In the genomic region with DNA sequence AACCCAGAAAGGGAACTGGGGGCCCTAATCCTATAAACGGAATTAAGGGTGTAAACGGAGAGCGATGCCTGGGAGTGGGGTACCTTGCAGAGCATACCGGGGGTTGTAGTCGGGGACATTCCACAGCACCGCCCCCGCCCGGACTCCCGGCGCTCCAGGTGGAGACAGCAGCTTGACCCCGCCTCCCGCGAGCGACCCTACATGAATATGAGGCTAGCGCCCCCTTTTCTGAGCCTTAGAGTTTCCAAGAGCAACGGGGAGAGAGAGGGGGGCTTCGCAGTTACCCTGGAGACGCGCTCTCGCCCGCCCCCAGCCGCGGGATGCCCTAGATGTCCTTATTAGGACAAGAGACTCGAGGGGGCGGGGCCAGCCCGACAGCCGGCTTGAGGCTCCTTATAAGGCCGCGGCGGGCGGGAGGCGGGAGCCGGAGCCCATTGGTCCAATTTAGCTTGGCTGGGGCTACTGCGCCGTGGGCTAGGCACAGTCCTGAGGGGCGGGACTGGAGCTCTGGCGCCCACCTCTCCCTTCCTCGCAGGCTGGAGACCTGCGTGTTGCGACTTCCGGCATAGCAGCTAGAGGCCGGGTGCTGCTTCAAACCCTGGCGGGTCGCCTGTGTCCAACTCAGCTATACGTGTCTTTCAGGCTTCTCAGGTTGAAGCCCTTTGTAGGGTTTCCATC, we compare ENCODE assay signal across 8 cellular contexts. TPM values are rescaled to one million over a fixed set of nuclear protein-coding genes. Genes with fewer than 3 reads are reported as not detected.
A peak's percentile ranks its signal among the peaks of the same experiment; 100 is the strongest.
DNase-seq lines count a peak whose midpoint lies in the region; ATAC-seq lines count a peak whose summit lies in the region.

No MANE protein-coding gene starts in this region.

- DNase-seq in NCI-H526 treated with DMSO at 0.1 percent for 48 hours (lab: John Stamatoyannopoulos, UW) (peak; percentile 97), cortex of kidney (lab: John Stamatoyannopoulos, UW) (peak; percentile 70), left kidney (ENCODE audit: low read depth, low spot score) (peak; percentile 99)
- peak; percentile 99 for DNase-seq in activated CD4-positive, alpha-beta T cell treated with anti-CD3 and anti-CD28 coated beads, Interleukin-2, amount 10 ng/mL, durations not matched to agents 7 days and 5 days
- peak; percentile 99 for DNase-seq in stimulated activated CD4-positive, alpha-beta T cell treated with anti-CD3 and anti-CD28 coated beads, Interleukin-1b, Interleukin-23, amount 100 ng/mL, for 48 hours

- peak overlapping the region; percentile 83 to 98 (median 96) for H3K4me2 ChIP-seq in BLaER1 treated with 17β-estradiol and CSF1 and Interleukin-3, amounts not matched to agents 10 nM and 100 nM

- H3K36me3 Mint-ChIP-seq in activated CD4-positive, alpha-beta T cell treated with anti-CD3 and anti-CD28 coated beads, Interleukin-2, amount 10 ng/mL, durations not matched to agents 7 days and 5 days (ENCODE audit: low read depth): peaks cover 51% of the 10 kb centered on the region

- H3K27me3 ChIP-seq in BLaER1 treated with 17β-estradiol and CSF1 and Interleukin-3, amounts not matched to agents 10 nM and 100 nM: no peaks in the 10 kb centered on the region

- H3K27ac ChIP-seq in BLaER1 treated with 17β-estradiol and CSF1 and Interleukin-3, amounts not matched to agents 10 nM and 100 nM: peak overlapping the region; percentile 87 to 98 (median 91)

- H3K9me3 Mint-ChIP-seq in activated CD4-positive, alpha-beta T cell treated with anti-CD3 and anti-CD28 coated beads, Interleukin-2, amount 10 ng/mL, durations not matched to agents 7 days and 5 days: no peaks in the 10 kb centered on the region

- H3K9ac ChIP-seq in BLaER1 treated with 17β-estradiol and CSF1 and Interleukin-3, amounts not matched to agents 10 nM and 100 nM: peak overlapping the region; percentile 92 to 99 (median 95)

- H3K4me1 Mint-ChIP-seq in activated CD4-positive, alpha-beta T cell treated with anti-CD3 and anti-CD28 coated beads, Interleukin-2, amount 10 ng/mL, durations not matched to agents 7 days and 5 days: peaks cover 55% of the 10 kb centered on the region

- POLR2A ChIA-PET in activated CD4-positive, alpha-beta T cell treated with anti-CD3 and anti-CD28 coated beads, Interleukin-2, amount 10 ng/mL, durations not matched to agents 7 days and 5 days (lab: Charles Lee): interaction anchor here (0.9 to 1.6 kb wide), 4 partner anchors 25 to 143 kb away, joined by 3 to 9 read pairs (median 3); partner anchors contain the start of genes BANF1, CCDC85B, EIF1AD and SNX32

- H3K4me3 Mint-ChIP-seq in activated CD4-positive, alpha-beta T cell treated with anti-CD3 and anti-CD28 coated beads, Interleukin-2, amount 10 ng/mL, durations not matched to agents 7 days and 5 days: peak overlapping the region; percentile 97

- H3K9me3 ChIP-seq in BLaER1 treated with 17β-estradiol and CSF1 and Interleukin-3, amounts not matched to agents 10 nM and 100 nM (replicated peaks in 1 of 11): no peaks in the 10 kb centered on the region; a peak in 1 of 22 replicates

- H4K20me1 ChIP-seq in BLaER1 treated with 17β-estradiol and CSF1 and Interleukin-3, amounts not matched to agents 10 nM and 100 nM: peaks cover 36 to 72% (median 57%) of the 10 kb centered on the region in 11 experiments

- ATAC-seq in GM19351 (IDR thresholded peaks at IDR 0.05; ENCODE audit: unreplicated experiment) (peak; percentile 56), HG03520 (IDR thresholded peaks at IDR 0.05; ENCODE audit: unreplicated experiment) (peak; percentile 45)

- H3K27ac Mint-ChIP-seq in activated CD4-positive, alpha-beta T cell treated with anti-CD3 and anti-CD28 coated beads, Interleukin-2, amount 10 ng/mL, durations not matched to agents 7 days and 5 days: peak overlapping the region; percentile 99

- H3K4me1 ChIP-seq in BLaER1 treated with 17β-estradiol and CSF1 and Interleukin-3, amounts not matched to agents 10 nM and 100 nM: peaks cover 46 to 61% (median 52%) of the 10 kb centered on the region in 10 experiments

- H3K27me3 Mint-ChIP-seq in activated CD4-positive, alpha-beta T cell treated with anti-CD3 and anti-CD28 coated beads, Interleukin-2, amount 10 ng/mL, durations not matched to agents 7 days and 5 days: no peaks in the 10 kb centered on the region

- peaks cover 50 to 55% (median 53%) of the 10 kb centered on the region in 11 experiments for H3K36me3 ChIP-seq in BLaER1 treated with 17β-estradiol and CSF1 and Interleukin-3, amounts not matched to agents 10 nM and 100 nM

- H3K4me3 ChIP-seq in BLaER1 treated with 17β-estradiol and CSF1 and Interleukin-3, amounts not matched to agents 10 nM and 100 nM: peak overlapping the region; percentile 84 to 99 (median 96)

- CTCF ChIA-PET in activated CD4-positive, alpha-beta T cell treated with anti-CD3 and anti-CD28 coated beads, Interleukin-2, amount 10 ng/mL, durations not matched to agents 7 days and 5 days (lab: Charles Lee): interaction anchor here (0.7 to 25.8 kb wide), 38 partner anchors 9 to 454 kb away, joined by 3 to 590 read pairs (median 4); partner anchors contain the start of genes AP5B1, CCDC85B, CTSW and FIBP

RNA-seq across cellular contexts. Expression of gene MUS81, which starts 1.0 kb away (rescaled TPM):
- 100 to 1,000 TPM in 1 of 2 experiments, 10 to 100 TPM in 1; 96.6 to 108 TPM for total RNA-seq in activated CD4-positive, alpha-beta T cell treated with anti-CD3 and anti-CD28 coated beads, Interleukin-2, amount 10 ng/mL, durations not matched to agents 7 days and 5 days

RNA-seq across cellular contexts. Expression of gene CFL1, which starts 1.3 kb away (rescaled TPM):
- 1,000 to 10,000 TPM; 1,543 to 1,707 TPM for total RNA-seq in activated CD4-positive, alpha-beta T cell treated with anti-CD3 and anti-CD28 coated beads, Interleukin-2, amount 10 ng/mL, durations not matched to agents 7 days and 5 days

RNA-seq across cellular contexts. Expression of gene EFEMP2, which starts 13.3 kb away (rescaled TPM):
- total RNA-seq in activated CD4-positive, alpha-beta T cell treated with anti-CD3 and anti-CD28 coated beads, Interleukin-2, amount 10 ng/mL, durations not matched to agents 7 days and 5 days: 1 to 10 TPM; 9.0 to 9.7 TPM

RNA-seq across cellular contexts. Expression of gene CTSW, which starts 20.4 kb away (rescaled TPM):
- total RNA-seq in activated CD4-positive, alpha-beta T cell treated with anti-CD3 and anti-CD28 coated beads, Interleukin-2, amount 10 ng/mL, durations not matched to agents 7 days and 5 days: 10 to 100 TPM; 22.9 to 23.6 TPM

RNA-seq across cellular contexts. Expression of gene SNX32, which starts 25.5 kb away (rescaled TPM):
- 1 to 10 TPM; 2.1 to 2.2 TPM for total RNA-seq in activated CD4-positive, alpha-beta T cell treated with anti-CD3 and anti-CD28 coated beads, Interleukin-2, amount 10 ng/mL, durations not matched to agents 7 days and 5 days

Comparison
In these comparisons a context has a peak if more than half of its experiments do, and no peak if none do; other contexts are left out.
1. Peak in every context shown above with its lines: DNase-seq, ATAC-seq, H3K4me3 ChIP-seq and H3K27ac ChIP-seq.